ENCODE assay signal across 9 cellular contexts in the genomic region with DNA sequence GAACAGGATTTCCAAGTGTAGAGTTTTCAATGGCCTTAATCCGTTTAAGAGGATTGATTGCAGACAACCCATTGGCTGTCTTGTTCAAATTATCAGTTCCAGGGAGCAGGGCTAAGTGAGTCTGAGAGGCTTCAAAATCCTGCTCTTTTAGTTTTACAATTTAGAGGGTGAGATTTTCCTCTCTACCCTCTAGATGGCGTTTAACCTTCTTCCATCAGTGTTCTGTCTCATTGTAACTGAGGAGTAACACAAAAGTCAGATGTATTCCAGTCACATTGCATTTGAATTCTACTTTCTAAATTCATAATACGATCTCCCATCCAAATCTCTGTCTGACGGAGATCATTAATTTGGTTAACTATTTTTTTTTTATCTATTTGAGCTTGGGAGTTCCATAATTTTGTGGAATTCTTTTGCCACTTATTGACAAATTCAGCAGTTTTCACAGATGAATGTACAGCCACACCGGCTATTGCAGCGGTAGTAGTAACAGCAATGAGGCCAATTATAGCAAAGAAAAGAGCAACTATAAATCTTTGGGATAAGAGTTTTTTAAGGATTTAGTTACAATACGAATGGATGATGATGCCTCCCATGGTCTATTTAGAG. TPM values are rescaled to one million over a fixed set of nuclear protein-coding genes. Genes with fewer than 3 reads are reported as not detected.
DNase-seq lines count a peak whose midpoint lies in the region; ATAC-seq and TF ChIP-seq lines count a peak whose summit lies in the region.
"Had no signal": no experiment of that assay in that cellular context is flagged by ENCODE, and none has a peak within 500 bp of the region (broad histone marks: within the 10 kb centered on the region; RNA-seq: fewer than 3 reads in every experiment).

No MANE protein-coding gene starts in this region.

- peaks cover 16% of the 10 kb centered on the region for H3K36me3 Mint-ChIP-seq in nephron (ENCODE audit: low read depth)

- peaks cover 4 to 18% of the 10 kb centered on the region in 2 donors for H3K9me3 ChIP-seq in breast epithelium

- peaks cover 16% of the 10 kb centered on the region for H3K4me1 Mint-ChIP-seq in nephron

- no peak overlapping the region for H3K4me3 ChIP-seq in breast epithelium

- no peak overlapping the region for H3K27ac ChIP-seq in breast epithelium

- no peak for TF ChIP-seq POLR2A in breast epithelium (IDR thresholded peaks at IDR 0.05)

- DNase-seq in G401 (ENCODE audit: low spot score) = peak; percentile 54
- no peak for DNase-seq in breast epithelium (ENCODE audit: low spot score in 2 of 2)
- no peak for DNase-seq in NCI-H1694 (lab: John Stamatoyannopoulos, UW)
- DNase-seq in C1 segment of cervical spinal cord (lab: John Stamatoyannopoulos, UW) = no peak
- DNase-seq in activated CD4-positive, alpha-beta T cell treated with anti-CD3 and anti-CD28 coated beads, Interleukin-2, amount 50 U/mL, for 4 hours = no peak

- no peaks in the 10 kb centered on the region for H3K27me3 ChIP-seq in breast epithelium

- no peaks in the 10 kb centered on the region for H3K27me3 Mint-ChIP-seq in nephron (ENCODE audit: low read depth)

- ATAC-seq in GM21717 (IDR thresholded peaks at IDR 0.05; ENCODE audit: unreplicated experiment) = no peak

- peak overlapping the region in 2 of 3 experiments; percentile 28 to 39 for H3K4me3 Mint-ChIP-seq in nephron
- H3K4me3 Mint-ChIP-seq: T-helper 1 cell treated with Interleukin-12 subunit alpha and Interleukin-12 subunit beta and Interleukin-4 antibody, amounts not matched to agents 30 μg/mL and 1 μg/mL, for 36 hours had no signal

- H3K36me3 ChIP-seq in breast epithelium = no peaks in the 10 kb centered on the region

- H3K27ac Mint-ChIP-seq in nephron = peak overlapping the region; percentile 58 to 85 (median 67)
- H3K27ac Mint-ChIP-seq: T-helper 1 cell treated with Interleukin-12 subunit alpha and Interleukin-12 subunit beta and Interleukin-4 antibody, amounts not matched to agents 30 μg/mL and 1 μg/mL, for 36 hours had no signal

- intact Hi-C loops in breast epithelium (cut with DNase I; ENCODE audit: low total_unique reads) = loop anchor here (2.0 kb wide), 1 partner anchor 65 kb away; no protein-coding TSS in a partner anchor

- peak; percentile 73 for TF ChIP-seq CTCF in LNCAP (IDR thresholded peaks at IDR 0.05)
- peak in 2 of 3 donors; percentile 14 to 29 for TF ChIP-seq CTCF in breast epithelium (IDR thresholded peaks at IDR 0.05)
- TF ChIP-seq CTCF in nephron (IDR thresholded peaks at IDR 0.05; ENCODE audit: unreplicated experiment in 3 of 3) = peak; percentile 52 to 55 (median 53)

- H3K9me3 Mint-ChIP-seq in nephron = peaks cover 20% of the 10 kb centered on the region

- H3K4me1 ChIP-seq in breast epithelium = no peaks in the 10 kb centered on the region

- in situ Hi-C loops in G401 (cut with HindIII; ENCODE audit: low sequenced_read_pairs) = no loop called here

RNA-seq across cellular contexts. Expression of gene C19orf84, which starts 7.8 kb away (rescaled TPM):
- not detected in 2 replicates for total RNA-seq in G401 (2014; rRNA removed; shearing (Covaris generic))
- total RNA-seq in breast epithelium = not detected

RNA-seq across cellular contexts. Expression of gene LIM2, which starts 10.4 kb away (rescaled TPM):
- total RNA-seq in G401 (2014; rRNA removed; shearing (Covaris generic)) = not detected in 2 replicates
- not detected for total RNA-seq in breast epithelium

RNA-seq across cellular contexts. Expression of gene SIGLEC10, which starts 19.2 kb away (rescaled TPM):
- not detected in 2 replicates for total RNA-seq in G401 (2014; rRNA removed; shearing (Covaris generic))
- 10 to 100 TPM in 2 of 3 donors, 1 to 10 TPM in 1; 1.8 to 17.0 (median 10.2) TPM for total RNA-seq in breast epithelium

RNA-seq across cellular contexts. Expression of gene NKG7, which starts 25.7 kb away (rescaled TPM):
- not detected in 2 replicates for total RNA-seq in G401 (2014; rRNA removed; shearing (Covaris generic))
- 1 to 10 TPM in 1 of 3 donors, not detected in 2; 2.1 TPM for total RNA-seq in breast epithelium

RNA-seq across cellular contexts. Expression of gene CLDND2, which starts 29.4 kb away (rescaled TPM):
- total RNA-seq in G401 (2014; rRNA removed; shearing (Covaris generic)) = not detected in 2 replicates
- total RNA-seq in breast epithelium = not detected

Comparison
In these comparisons a context has a peak if more than half of its experiments do, and no peak if none do; other contexts are left out.
1. CTCF ChIP-seq: peak in every context shown above with its lines; median percentile 73 in LNCAP; 53 in nephron; 22 in breast epithelium.